ENCODE assay signal across 9 cellular contexts in genomic region chrX:130118396-130118795, GRCh38. TPM values are rescaled to one million over a fixed set of nuclear protein-coding genes. Genes with fewer than 3 reads are reported as not detected.
DNase-seq lines count a peak whose midpoint lies in the region; ATAC-seq and TF ChIP-seq lines count a peak whose summit lies in the region.
"Had no signal": no experiment of that assay in that cellular context is flagged by ENCODE, and none has a peak within 500 bp of the region (broad histone marks: within the 10 kb centered on the region; RNA-seq: fewer than 3 reads in every experiment).

No MANE protein-coding gene starts in this region.

- DNase-seq in activated CD8-positive, alpha-beta T cell treated with anti-CD3 and anti-CD28 coated beads for 36 hours = peak; percentile 44
- DNase-seq in activated CD8-positive, alpha-beta T cell treated with anti-CD3 and anti-CD28 coated beads, Interleukin-2, amount 10 ng/mL, durations not matched to agents 7 days and 5 days = no peak
- DNase-seq in RWPE2 (ENCODE audit: low spot score) (no peak), fibroblast of lung (ENCODE audit: low read depth in 2 of 2) (peak; percentile 78 to 89), NCI-H69 (lab: John Stamatoyannopoulos, UW) (no peak), left lobe of liver (ENCODE audit: low spot score) (no peak)

- no peaks in the 10 kb centered on the region for H4K20me1 ChIP-seq in fibroblast of lung (ENCODE audit: control insufficient read depth, extremely low read depth, insufficient read depth, low read length)

- peaks cover 38% of the 10 kb centered on the region for H3K4me1 Mint-ChIP-seq in activated CD8-positive, alpha-beta T cell treated with anti-CD3 and anti-CD28 coated beads for 36 hours (ENCODE audit: low read depth)
- peaks cover 43% of the 10 kb centered on the region for H3K4me1 Mint-ChIP-seq in activated CD8-positive, alpha-beta T cell treated with anti-CD3 and anti-CD28 coated beads, Interleukin-2, amount 10 ng/mL, durations not matched to agents 7 days and 5 days (ENCODE audit: low read depth)
- H3K4me1 Mint-ChIP-seq in stimulated activated memory B cell treated with anti-CD40 and anti-IgM and Interleukin-4, amounts not matched to agents 10 μg/mL and 1 μg/mL and 100 μg/mL, for 72 hours = peaks cover 53% of the 10 kb centered on the region

- no peaks in the 10 kb centered on the region for H3K79me2 ChIP-seq in fibroblast of lung (ENCODE audit: control insufficient read depth, insufficient read depth, low read length)

- ATAC-seq in activated CD8-positive, alpha-beta T cell treated with anti-CD3 and anti-CD28 coated beads for 36 hours = peak; percentile 8
- ATAC-seq in activated CD8-positive, alpha-beta T cell treated with anti-CD3 and anti-CD28 coated beads, Interleukin-2, amount 10 ng/mL, durations not matched to agents 7 days and 5 days = no peak
- ATAC-seq in RWPE2 (ENCODE audit: low read depth) (peak; percentile 54), left lobe of liver (no peak), HG03025 (IDR thresholded peaks at IDR 0.05; ENCODE audit: low FRiP score, unreplicated experiment) (no peak)
- ATAC-seq in stimulated activated memory B cell treated with anti-CD40 and anti-IgM and Interleukin-4, amounts not matched to agents 10 μg/mL and 1 μg/mL and 100 μg/mL, for 72 hours = no peak
- ATAC-seq: sciatic nerve had no signal

- H3K27me3 ChIP-seq in RWPE2 (ENCODE audit: insufficient read depth, poor library complexity, severe bottlenecking) = no peaks in the 10 kb centered on the region
- H3K27me3 ChIP-seq in fibroblast of lung (ENCODE audit: control insufficient read depth, insufficient read depth, low read length) = no peaks in the 10 kb centered on the region

- no peak for TF ChIP-seq CTCF in activated CD8-positive, alpha-beta T cell treated with anti-CD3 and anti-CD28 coated beads for 36 hours (IDR thresholded peaks at IDR 0.05)
- TF ChIP-seq CTCF in RWPE2 (IDR thresholded peaks at IDR 0.05; ENCODE audit: poor library complexity, severe bottlenecking) = no peak
- no peak for TF ChIP-seq CTCF in fibroblast of lung (conservative IDR thresholded peaks at IDR 0.05 in 1 of 2, IDR thresholded peaks at IDR 0.05 in 1 of 2; ENCODE audit: low read depth in 1 of 2, low read length in 2 of 2)

- CTCF ChIA-PET in activated CD8-positive, alpha-beta T cell treated with anti-CD3 and anti-CD28 coated beads for 36 hours (lab: Charles Lee) = interaction anchor here (1.2 to 5.5 kb wide), 3 partner anchors 38 to 58 kb away, joined by 3 to 87 read pairs (median 6); no protein-coding TSS in a partner anchor
- CTCF ChIA-PET in activated CD8-positive, alpha-beta T cell treated with anti-CD3 and anti-CD28 coated beads, Interleukin-2, amount 10 ng/mL, durations not matched to agents 7 days and 5 days (lab: Charles Lee) = interaction anchor here (0.7 to 5.6 kb wide), 5 partner anchors 9 to 58 kb away, joined by 3 to 72 read pairs (median 3); no protein-coding TSS in a partner anchor

- peaks cover 2% of the 10 kb centered on the region for H3K36me3 Mint-ChIP-seq in activated CD8-positive, alpha-beta T cell treated with anti-CD3 and anti-CD28 coated beads for 36 hours (ENCODE audit: low read depth)
- no peaks in the 10 kb centered on the region for H3K36me3 Mint-ChIP-seq in activated CD8-positive, alpha-beta T cell treated with anti-CD3 and anti-CD28 coated beads, Interleukin-2, amount 10 ng/mL, durations not matched to agents 7 days and 5 days (ENCODE audit: low read depth)
- H3K36me3 Mint-ChIP-seq in stimulated activated memory B cell treated with anti-CD40 and anti-IgM and Interleukin-4, amounts not matched to agents 10 μg/mL and 1 μg/mL and 100 μg/mL, for 72 hours = no peaks in the 10 kb centered on the region

- H3K27me3 Mint-ChIP-seq in activated CD8-positive, alpha-beta T cell treated with anti-CD3 and anti-CD28 coated beads for 36 hours = no peaks in the 10 kb centered on the region
- no peaks in the 10 kb centered on the region for H3K27me3 Mint-ChIP-seq in activated CD8-positive, alpha-beta T cell treated with anti-CD3 and anti-CD28 coated beads, Interleukin-2, amount 10 ng/mL, durations not matched to agents 7 days and 5 days (ENCODE audit: low read depth)
- no peaks in the 10 kb centered on the region for H3K27me3 Mint-ChIP-seq in stimulated activated memory B cell treated with anti-CD40 and anti-IgM and Interleukin-4, amounts not matched to agents 10 μg/mL and 1 μg/mL and 100 μg/mL, for 72 hours

- intact Hi-C loops in activated CD8-positive, alpha-beta T cell treated with anti-CD3 and anti-CD28 coated beads for 36 hours (cut with micrococcal nuclease) = no loop called here

- H3K9me3 ChIP-seq in RWPE2 (ENCODE audit: severe bottlenecking) = no peaks in the 10 kb centered on the region
- no peaks in the 10 kb centered on the region for H3K9me3 ChIP-seq in fibroblast of lung (ENCODE audit: control insufficient read depth, insufficient read depth, low read depth, low read length)

- no peak overlapping the region for H3K4me3 Mint-ChIP-seq in activated CD8-positive, alpha-beta T cell treated with anti-CD3 and anti-CD28 coated beads for 36 hours
- H3K4me3 Mint-ChIP-seq in activated CD8-positive, alpha-beta T cell treated with anti-CD3 and anti-CD28 coated beads, Interleukin-2, amount 10 ng/mL, durations not matched to agents 7 days and 5 days = no peak overlapping the region
- no peak overlapping the region for H3K4me3 Mint-ChIP-seq in stimulated activated memory B cell treated with anti-CD40 and anti-IgM and Interleukin-4, amounts not matched to agents 10 μg/mL and 1 μg/mL and 100 μg/mL, for 72 hours

- peak overlapping the region; percentile 41 for H2AFZ ChIP-seq in fibroblast of lung (ENCODE audit: low read length)

- POLR2A ChIA-PET in activated CD8-positive, alpha-beta T cell treated with anti-CD3 and anti-CD28 coated beads for 36 hours (lab: Charles Lee) = no interaction called here
- POLR2A ChIA-PET in activated CD8-positive, alpha-beta T cell treated with anti-CD3 and anti-CD28 coated beads, Interleukin-2, amount 10 ng/mL, durations not matched to agents 7 days and 5 days (lab: Charles Lee) = no interaction called here

- H3K4me2 ChIP-seq in fibroblast of lung (ENCODE audit: extremely low read depth, insufficient read depth, low read length) = peak overlapping the region; percentile 92

- peaks cover 19% of the 10 kb centered on the region for H3K4me1 ChIP-seq in RWPE2 (ENCODE audit: insufficient read depth, poor library complexity, severe bottlenecking)
- peaks cover 9% of the 10 kb centered on the region for H3K4me1 ChIP-seq in fibroblast of lung (ENCODE audit: control insufficient read depth, extremely low read depth, insufficient read depth, low read length)

- H3K9me3 Mint-ChIP-seq in activated CD8-positive, alpha-beta T cell treated with anti-CD3 and anti-CD28 coated beads for 36 hours = no peaks in the 10 kb centered on the region
- H3K9me3 Mint-ChIP-seq in activated CD8-positive, alpha-beta T cell treated with anti-CD3 and anti-CD28 coated beads, Interleukin-2, amount 10 ng/mL, durations not matched to agents 7 days and 5 days (ENCODE audit: insufficient read depth) = no peaks in the 10 kb centered on the region
- no peaks in the 10 kb centered on the region for H3K9me3 Mint-ChIP-seq in stimulated activated memory B cell treated with anti-CD40 and anti-IgM and Interleukin-4, amounts not matched to agents 10 μg/mL and 1 μg/mL and 100 μg/mL, for 72 hours

- no peak overlapping the region for H3K27ac Mint-ChIP-seq in activated CD8-positive, alpha-beta T cell treated with anti-CD3 and anti-CD28 coated beads for 36 hours
- H3K27ac Mint-ChIP-seq in activated CD8-positive, alpha-beta T cell treated with anti-CD3 and anti-CD28 coated beads, Interleukin-2, amount 10 ng/mL, durations not matched to agents 7 days and 5 days = no peak overlapping the region
- peak overlapping the region; percentile 87 for H3K27ac Mint-ChIP-seq in stimulated activated memory B cell treated with anti-CD40 and anti-IgM and Interleukin-4, amounts not matched to agents 10 μg/mL and 1 μg/mL and 100 μg/mL, for 72 hours

- H3K4me3 ChIP-seq in RWPE2 (ENCODE audit: severe bottlenecking) (no peak overlapping the region), fibroblast of lung (replicated peaks in 1 of 4; ENCODE audit: control extremely low read depth in 1 of 4, insufficient read depth in 1 of 4, low read depth in 3 of 4, low read length in 4 of 4) (peak overlapping the region in 1 of 4 experiments; percentile 15)

- no peak overlapping the region for H3K9ac ChIP-seq in fibroblast of lung (ENCODE audit: insufficient read depth, low read length)

- H3K36me3 ChIP-seq in RWPE2 (ENCODE audit: low read depth) = no peaks in the 10 kb centered on the region
- no peaks in the 10 kb centered on the region for H3K36me3 ChIP-seq in fibroblast of lung (ENCODE audit: control insufficient read depth, insufficient read depth, low read length)

- peak overlapping the region; percentile 22 for H3K27ac ChIP-seq in RWPE2 (ENCODE audit: poor library complexity, severe bottlenecking)
- peak overlapping the region; percentile 50 for H3K27ac ChIP-seq in fibroblast of lung (ENCODE audit: insufficient read depth, low read length)

RNA-seq across cellular contexts. Expression of gene ELF4, which starts 8.1 kb away (rescaled TPM):
- 10 to 100 TPM; 17.5 TPM for total RNA-seq in activated CD8-positive, alpha-beta T cell treated with anti-CD3 and anti-CD28 coated beads for 36 hours
- total RNA-seq in activated CD8-positive, alpha-beta T cell treated with anti-CD3 and anti-CD28 coated beads, Interleukin-2, amount 10 ng/mL, durations not matched to agents 7 days and 5 days = 10 to 100 TPM; 38.2 to 39.0 TPM
- 5.9 and 9.9 TPM in 2 replicates for total RNA-seq in fibroblast of lung
- polyA plus RNA-seq in fibroblast of lung = 13.7 and 17.0 TPM in 2 replicates
- 14.3 and 16.1 TPM in 2 replicates for polyA plus RNA-seq in fibroblast of lung (2012)
- polyA minus RNA-seq in fibroblast of lung (ENCODE audit: low replicate concordance) = 47.0 and 56.4 TPM in 2 replicates
- 1.4 TPM for total RNA-seq in left lobe of liver

RNA-seq across cellular contexts. Expression of gene AIFM1, which starts 47.2 kb away (rescaled TPM):
- total RNA-seq in activated CD8-positive, alpha-beta T cell treated with anti-CD3 and anti-CD28 coated beads for 36 hours = 10 to 100 TPM; 51.5 to 54.3 TPM
- total RNA-seq in activated CD8-positive, alpha-beta T cell treated with anti-CD3 and anti-CD28 coated beads, Interleukin-2, amount 10 ng/mL, durations not matched to agents 7 days and 5 days = 10 to 100 TPM; 43.4 to 47.6 TPM
- 18.2 and 23.1 TPM in 2 replicates for total RNA-seq in fibroblast of lung
- polyA plus RNA-seq in fibroblast of lung = 36.1 and 47.1 TPM in 2 replicates
- polyA plus RNA-seq in fibroblast of lung (2012) = 26.9 and 33.7 TPM in 2 replicates
- 7.3 and 8.5 TPM in 2 replicates for polyA minus RNA-seq in fibroblast of lung (ENCODE audit: low replicate concordance)
- 89.5 TPM for total RNA-seq in left lobe of liver

RNA-seq across cellular contexts. Expression of gene RAB33A, which starts 53.4 kb away (rescaled TPM):
- total RNA-seq in activated CD8-positive, alpha-beta T cell treated with anti-CD3 and anti-CD28 coated beads for 36 hours = 10 to 100 TPM; 28.2 to 28.8 TPM
- 10 to 100 TPM; 31.6 to 32.7 TPM for total RNA-seq in activated CD8-positive, alpha-beta T cell treated with anti-CD3 and anti-CD28 coated beads, Interleukin-2, amount 10 ng/mL, durations not matched to agents 7 days and 5 days
- total RNA-seq in fibroblast of lung (12.6 and 18.3 TPM in 2 replicates), left lobe of liver (0.15 TPM)
- polyA plus RNA-seq in fibroblast of lung = 2.8 and 4.0 TPM in 2 replicates
- polyA plus RNA-seq in fibroblast of lung (2012) = 2.7 and 3.6 TPM in 2 replicates
- polyA minus RNA-seq in fibroblast of lung (ENCODE audit: low replicate concordance) = 1.2 and 6.6 TPM in 2 replicates
- total RNA-seq: sciatic nerve had no signal

Comparison
In these comparisons a context has a peak if more than half of its experiments do, and no peak if none do; other contexts are left out.
1. ATAC-seq: peak in activated CD8-positive, alpha-beta T cell treated with anti-CD3 and anti-CD28 coated beads for 36 hours (single experiment) and RWPE2 (single experiment); none in activated CD8-positive, alpha-beta T cell treated with anti-CD3 and anti-CD28 coated beads, Interleukin-2, amount 10 ng/mL, durations not matched to agents 7 days and 5 days (single experiment), stimulated activated memory B cell treated with anti-CD40 and anti-IgM and Interleukin-4, amounts not matched to agents 10 μg/mL and 1 μg/mL and 100 μg/mL, for 72 hours (single experiment), left lobe of liver (single experiment) and HG03025 (single experiment).
2. DNase-seq: peak in activated CD8-positive, alpha-beta T cell treated with anti-CD3 and anti-CD28 coated beads for 36 hours (single experiment) and fibroblast of lung (2 of 2); none in activated CD8-positive, alpha-beta T cell treated with anti-CD3 and anti-CD28 coated beads, Interleukin-2, amount 10 ng/mL, durations not matched to agents 7 days and 5 days (single experiment), RWPE2 (single experiment), NCI-H69 (single experiment) and left lobe of liver (single experiment).
3. RNA of gene RAB33A, which starts 53.4 kb away (total RNA-seq): 31.6 to 32.7 TPM in activated CD8-positive, alpha-beta T cell treated with anti-CD3 and anti-CD28 coated beads, Interleukin-2, amount 10 ng/mL, durations not matched to agents 7 days and 5 days, 28.2 to 28.8 TPM in activated CD8-positive, alpha-beta T cell treated with anti-CD3 and anti-CD28 coated beads for 36 hours and 12.6 to 18.3 TPM in fibroblast of lung; 0.15 TPM in left lobe of liver (single experiment); every median in the first group is over 10 times any median in the second.